Comparison of ENCODE assay signal across 29 cellular contexts in the genomic region with DNA sequence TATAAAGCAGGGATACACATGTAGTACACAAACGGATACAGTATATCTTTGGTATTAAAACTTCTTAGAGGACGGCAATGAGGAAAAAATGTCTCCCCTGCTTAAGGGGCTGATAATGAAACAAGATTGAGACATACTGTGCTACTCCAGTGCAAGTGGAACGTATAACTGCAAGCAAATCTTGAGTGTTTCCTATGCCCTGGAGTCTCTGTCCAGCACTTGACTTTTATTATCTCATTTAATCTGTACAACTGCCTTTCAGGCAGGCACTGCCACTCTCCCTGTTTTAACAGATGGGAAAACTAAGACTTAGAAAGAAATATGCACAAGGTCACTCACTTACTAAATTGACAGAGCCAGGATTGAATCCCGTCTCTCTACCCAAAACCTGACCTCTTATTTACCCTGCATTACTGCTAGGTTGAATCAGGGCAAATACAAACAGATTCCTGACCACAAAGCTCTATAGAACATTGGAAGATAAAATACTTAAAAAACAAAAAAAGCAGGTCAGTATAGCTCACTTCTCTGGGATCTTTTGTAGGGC. TPM values are rescaled to one million over a fixed set of nuclear protein-coding genes. Genes with fewer than 3 reads are reported as not detected.
"Had no signal": no experiment of that assay in that cellular context is flagged by ENCODE, and none has a peak within 500 bp of the region (broad histone marks: within the 10 kb centered on the region; RNA-seq: fewer than 3 reads in every experiment).

No MANE protein-coding gene starts in this region.

- H3K9me3 ChIP-seq: colonic mucosa, gastrocnemius medialis, lower lobe of right lung, mucosa of descending colon had no signal

- H3K27ac Mint-ChIP-seq: dendritic cell treated with granulocyte-macrophage colony-stimulating factor and Interleukin-4, amounts not matched to agents 40 ng/mL and 50 ng/mL, for 4 days; effector memory CD8-positive, alpha-beta T cell; endodermal cell; mesothelial cell of epicardium; naive B cell; naive thymus-derived CD8-positive, alpha-beta T cell had no signal

- DNase-seq: colonic mucosa; cortex of kidney; effector CD8-positive, alpha-beta T cell; effector memory CD8-positive, alpha-beta T cell; endodermal cell; erythroblast; esophagus squamous epithelium; foreskin fibroblast; foreskin melanocyte; gastrocnemius medialis; glutamatergic neuron; head of caudate nucleus; heart right ventricle; hippocampal formation; left colon; left ventricle myocardium superior; lower lobe of right lung; mesenchymal stem cell; mucosa of descending colon; naive B cell; naive thymus-derived CD8-positive, alpha-beta T cell had no signal

- H3K36me3 Mint-ChIP-seq: mesothelial cell of epicardium; naive thymus-derived CD8-positive, alpha-beta T cell had no signal

- H3K4me1 ChIP-seq: colonic mucosa, esophagus squamous epithelium, gastrocnemius medialis, heart right ventricle, lower lobe of right lung had no signal

- H3K4me3 ChIP-seq: colonic mucosa, esophagus squamous epithelium, gastrocnemius medialis, heart right ventricle, lower lobe of right lung, mucosa of descending colon had no signal

- H3K36me3 ChIP-seq: esophagus squamous epithelium, gastrocnemius medialis, heart right ventricle had no signal

- H3K4me1 Mint-ChIP-seq: endodermal cell; mesothelial cell of epicardium; naive B cell; naive thymus-derived CD8-positive, alpha-beta T cell had no signal

- H3K27me3 ChIP-seq: colonic mucosa, esophagus squamous epithelium, gastrocnemius medialis had no signal

- H3K9me3 Mint-ChIP-seq: dendritic cell treated with granulocyte-macrophage colony-stimulating factor and Interleukin-4, amounts not matched to agents 40 ng/mL and 50 ng/mL, for 4 days; effector memory CD8-positive, alpha-beta T cell; endodermal cell; naive thymus-derived CD8-positive, alpha-beta T cell had no signal

- H3K4me3 Mint-ChIP-seq: dendritic cell treated with granulocyte-macrophage colony-stimulating factor and Interleukin-4, amounts not matched to agents 40 ng/mL and 50 ng/mL, for 4 days; effector memory CD8-positive, alpha-beta T cell; endodermal cell; mesothelial cell of epicardium; naive B cell; naive thymus-derived CD8-positive, alpha-beta T cell had no signal

- H3K27ac ChIP-seq: colonic mucosa, epithelial cell of prostate, esophagus squamous epithelium, gastrocnemius medialis, heart right ventricle, lower lobe of right lung had no signal

- ATAC-seq: effector memory CD8-positive, alpha-beta T cell; esophagus mucosa; gastrocnemius medialis; heart right ventricle; left colon; left lobe of liver; left ventricle myocardium superior; mucosa of descending colon; naive thymus-derived CD8-positive, alpha-beta T cell had no signal

RNA-seq across cellular contexts. Expression of a gene that starts 28.7 kb away (rescaled TPM):
- total RNA-seq: glomerular endothelial cell; left ventricle myocardium superior; lung microvascular endothelial cell; myocyte; naive thymus-derived CD8-positive, alpha-beta T cell had no signal
- polyA plus RNA-seq: naive thymus-derived CD8-positive, alpha-beta T cell had no signal
